In the genomic region with DNA sequence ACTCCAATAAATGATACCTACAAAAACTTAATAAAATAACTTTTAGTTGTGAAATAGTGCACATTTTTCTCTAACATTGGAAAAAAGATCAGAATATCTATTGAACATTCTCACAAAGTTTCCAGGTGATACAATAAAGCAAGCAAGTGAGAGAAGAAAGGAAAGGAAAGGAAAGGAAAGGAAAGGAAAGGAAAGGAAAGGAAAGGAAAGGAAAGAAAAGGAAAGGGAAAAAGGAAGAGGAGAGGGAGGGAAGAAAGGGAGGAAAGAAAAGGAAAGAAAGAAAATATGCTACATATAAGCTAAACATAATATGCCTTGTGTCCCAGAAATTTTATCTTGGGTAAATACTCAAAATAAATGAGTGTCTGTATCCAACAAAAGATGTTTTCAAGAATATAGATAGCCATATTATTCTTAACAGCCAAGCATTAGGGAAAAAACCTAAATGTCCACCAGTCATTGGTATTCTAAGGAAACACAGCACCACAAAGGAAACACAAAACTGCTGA, we compare ENCODE assay signal across 29 cellular contexts.
"Had no signal": no experiment of that assay in that cellular context is flagged by ENCODE, and none has a peak within 500 bp of the region (broad histone marks: within the 10 kb centered on the region; RNA-seq: fewer than 3 reads in every experiment).

No MANE protein-coding gene starts in this region.

- DNase-seq: stimulated activated CD4-positive, alpha-beta T cell treated with anti-CD3 and anti-CD28 coated beads, Interleukin-2, amount 100 ng/mL, for 48 hours; stimulated activated CD4-positive, alpha-beta T cell treated with anti-CD3 and anti-CD28 coated beads, Interleukin-4, amount 100 ng/mL, for 1 hour; stimulated activated CD4-positive, alpha-beta T cell treated with anti-CD3 and anti-CD28 coated beads, Interleukin-4, amount 100 ng/mL, for 24 hours; stimulated activated CD4-positive, alpha-beta T cell treated with anti-CD3 and anti-CD28 coated beads, Interleukin-4, amount 100 ng/mL, for 4 hours; stimulated activated CD8-positive, alpha-beta memory T cell treated with anti-CD3 and anti-CD28 coated beads, Interleukin-4, amount 100 ng/mL, for 48 hours; stimulated activated naive B cell treated with anti-CD40 and anti-IgM and Interleukin-4, amounts not matched to agents 10 μg/mL and 1 μg/mL and 100 μg/mL, for 72 hours; stimulated activated naive CD4-positive, alpha-beta T cell; stimulated activated naive CD4-positive, alpha-beta T cell treated with Interleukin-2 at 50 U/mL for 16 hours; stimulated activated naive CD8-positive, alpha-beta T cell treated with anti-CD3 and anti-CD28 coated beads, Interleukin-15, amount 100 ng/mL, for 72 hours; stimulated activated naive CD8-positive, alpha-beta T cell treated with anti-CD3 and anti-CD28 coated beads, Interleukin-15, Interleukin-2, amounts not matched to agents 100 U/mL and 50 U/mL, for 24 hours; stomach; substantia nigra; testis; thyroid gland; tibial artery; transverse colon; trophoblast cell; upper lobe of left lung; upper lobe of right lung; uterus had no signal

- H3K4me3 ChIP-seq: stomach, suprapubic skin, testis, thoracic aorta, thyroid gland, tibial artery, tibial nerve, transverse colon, upper lobe of left lung, upper lobe of right lung, uterus, vagina had no signal

- H3K27ac ChIP-seq: stomach, suprapubic skin, testis, thoracic aorta, thyroid gland, tibial artery, tibial nerve, transverse colon, upper lobe of left lung, upper lobe of right lung, uterus, vagina had no signal

- H3K27me3 ChIP-seq: stomach, suprapubic skin, testis, thyroid gland, tibial artery, tibial nerve, transverse colon, upper lobe of left lung, upper lobe of right lung, uterus, vagina had no signal

- ATAC-seq: stimulated activated effector memory CD8-positive, alpha-beta T cell treated with anti-CD3 and anti-CD28 coated beads, Interleukin-12 subunit alpha, Interleukin-12 subunit beta, amount 100 ng/mL, for 72 hours; stimulated activated memory B cell treated with anti-CD40 and anti-IgM and Interleukin-4, amounts not matched to agents 10 μg/mL and 1 μg/mL and 100 μg/mL, for 72 hours; stimulated activated naive B cell treated with anti-CD40 and anti-IgM and Interleukin-4, amounts not matched to agents 10 μg/mL and 1 μg/mL and 100 μg/mL, for 72 hours; stimulated activated naive CD8-positive, alpha-beta T cell treated with anti-CD3 and anti-CD28 coated beads, Interleukin-15, amount 100 ng/mL, for 72 hours; stimulated activated naive CD8-positive, alpha-beta T cell treated with anti-CD3 and anti-CD28 coated beads, Interleukin-15, Interleukin-2, amounts not matched to agents 100 U/mL and 50 U/mL, for 24 hours; upper lobe of right lung had no signal

- FAIRE-seq: urothelium cell line had no signal

- H3K4me3 Mint-ChIP-seq: stimulated activated effector memory CD8-positive, alpha-beta T cell treated with anti-CD3 and anti-CD28 coated beads, Interleukin-12 subunit alpha, Interleukin-12 subunit beta, amount 100 ng/mL, for 72 hours; stimulated activated memory B cell treated with anti-CD40 and anti-IgM and Interleukin-4, amounts not matched to agents 10 μg/mL and 1 μg/mL and 100 μg/mL, for 72 hours; stimulated activated naive B cell treated with anti-CD40 and anti-IgM and Interleukin-4, amounts not matched to agents 10 μg/mL and 1 μg/mL and 100 μg/mL, for 72 hours; stimulated activated naive CD8-positive, alpha-beta T cell treated with anti-CD3 and anti-CD28 coated beads, Interleukin-15, amount 100 ng/mL, for 72 hours; stimulated activated naive CD8-positive, alpha-beta T cell treated with anti-CD3 and anti-CD28 coated beads, Interleukin-15, Interleukin-2, amounts not matched to agents 100 ng/mL and 50 ng/mL, for 24 hours; type B pancreatic cell had no signal

- H3K27me3 Mint-ChIP-seq: stimulated activated memory B cell treated with anti-CD40 and anti-IgM and Interleukin-4, amounts not matched to agents 10 μg/mL and 1 μg/mL and 100 μg/mL, for 72 hours; stimulated activated naive B cell treated with anti-CD40 and anti-IgM and Interleukin-4, amounts not matched to agents 10 μg/mL and 1 μg/mL and 100 μg/mL, for 72 hours; stimulated activated naive CD8-positive, alpha-beta T cell treated with anti-CD3 and anti-CD28 coated beads, Interleukin-15, amount 100 ng/mL, for 72 hours; stimulated activated naive CD8-positive, alpha-beta T cell treated with anti-CD3 and anti-CD28 coated beads, Interleukin-15, Interleukin-2, amounts not matched to agents 100 ng/mL and 50 ng/mL, for 24 hours; type B pancreatic cell had no signal

- H3K9me3 Mint-ChIP-seq: type B pancreatic cell had no signal

- H3K4me1 Mint-ChIP-seq: stimulated activated effector memory CD8-positive, alpha-beta T cell treated with anti-CD3 and anti-CD28 coated beads, Interleukin-12 subunit alpha, Interleukin-12 subunit beta, amount 100 ng/mL, for 72 hours; stimulated activated memory B cell treated with anti-CD40 and anti-IgM and Interleukin-4, amounts not matched to agents 10 μg/mL and 1 μg/mL and 100 μg/mL, for 72 hours; stimulated activated naive B cell treated with anti-CD40 and anti-IgM and Interleukin-4, amounts not matched to agents 10 μg/mL and 1 μg/mL and 100 μg/mL, for 72 hours; stimulated activated naive CD8-positive, alpha-beta T cell treated with anti-CD3 and anti-CD28 coated beads, Interleukin-15, amount 100 ng/mL, for 72 hours had no signal

- H3K36me3 Mint-ChIP-seq: stimulated activated effector memory CD8-positive, alpha-beta T cell treated with anti-CD3 and anti-CD28 coated beads, Interleukin-12 subunit alpha, Interleukin-12 subunit beta, amount 100 ng/mL, for 72 hours; stimulated activated memory B cell treated with anti-CD40 and anti-IgM and Interleukin-4, amounts not matched to agents 10 μg/mL and 1 μg/mL and 100 μg/mL, for 72 hours; stimulated activated naive B cell treated with anti-CD40 and anti-IgM and Interleukin-4, amounts not matched to agents 10 μg/mL and 1 μg/mL and 100 μg/mL, for 72 hours; type B pancreatic cell had no signal

- H3K4me1 ChIP-seq: stomach, suprapubic skin, testis, tibial artery, tibial nerve, transverse colon, upper lobe of left lung, upper lobe of right lung, uterus, vagina had no signal

- H3K36me3 ChIP-seq: stomach, suprapubic skin, thoracic aorta, thyroid gland, tibial artery, tibial nerve, transverse colon, upper lobe of left lung, upper lobe of right lung, vagina had no signal

- H3K9me3 ChIP-seq: testis, thoracic aorta, thyroid gland, tibial artery, tibial nerve, transverse colon, upper lobe of left lung, upper lobe of right lung, uterus, vagina had no signal

- H3K27ac Mint-ChIP-seq: stimulated activated effector memory CD8-positive, alpha-beta T cell treated with anti-CD3 and anti-CD28 coated beads, Interleukin-12 subunit alpha, Interleukin-12 subunit beta, amount 100 ng/mL, for 72 hours; stimulated activated memory B cell treated with anti-CD40 and anti-IgM and Interleukin-4, amounts not matched to agents 10 μg/mL and 1 μg/mL and 100 μg/mL, for 72 hours; stimulated activated naive B cell treated with anti-CD40 and anti-IgM and Interleukin-4, amounts not matched to agents 10 μg/mL and 1 μg/mL and 100 μg/mL, for 72 hours; stimulated activated naive CD8-positive, alpha-beta T cell treated with anti-CD3 and anti-CD28 coated beads, Interleukin-15, amount 100 ng/mL, for 72 hours; stimulated activated naive CD8-positive, alpha-beta T cell treated with anti-CD3 and anti-CD28 coated beads, Interleukin-15, Interleukin-2, amounts not matched to agents 100 ng/mL and 50 ng/mL, for 24 hours; type B pancreatic cell had no signal
